14 cellular contexts compared by ENCODE assay signal in genomic region chr15:78063966-78064365, GRCh38. TPM values are rescaled to one million over a fixed set of nuclear protein-coding genes. Genes with fewer than 3 reads are reported as not detected.
DNase-seq lines count a peak whose midpoint lies in the region; ATAC-seq and TF ChIP-seq lines count a peak whose summit lies in the region.
"Had no signal": no experiment of that assay in that cellular context is flagged by ENCODE, and none has a peak within 500 bp of the region (broad histone marks: within the 10 kb centered on the region; RNA-seq: fewer than 3 reads in every experiment).

No MANE protein-coding gene starts in this region.

- intact Hi-C loops in testis (cut with DNase I; ENCODE audit: low total_unique reads), result loop anchor here (2.0 to 10.0 kb wide), 2 partner anchors 39 to 59 kb away; no protein-coding TSS in a partner anchor

- H3K9me3 ChIP-seq in KOPT-K1 (ENCODE audit: insufficient read depth, low read length, poor library complexity, severe bottlenecking) (no peaks in the 10 kb centered on the region), testis (no peaks in the 10 kb centered on the region)

- TF ChIP-seq CTCF in coronary artery (IDR thresholded peaks at IDR 0.05), result no peak
- TF ChIP-seq CTCF in testis (IDR thresholded peaks at IDR 0.05), result no peak

- H3K4me1 ChIP-seq in testis, result peaks cover 84% of the 10 kb centered on the region

- H3K27me3 ChIP-seq in testis, result no peaks in the 10 kb centered on the region

- no peak for ATAC-seq in HG03432 (IDR thresholded peaks at IDR 0.05; ENCODE audit: unreplicated experiment)
- ATAC-seq: WTC11 had no signal

- H3K4me3 ChIP-seq in coronary artery, result peak overlapping the region; percentile 7
- no peak overlapping the region for H3K4me3 ChIP-seq in testis

- 69 to 75% methylated on average over 4 of the region's 4 CpGs for WGBS in testis, 2 donors

- H3K36me3 ChIP-seq in KOPT-K1 (ENCODE audit: insufficient read depth, low read length) (no peaks in the 10 kb centered on the region), testis (ENCODE audit: low read depth, missing control alignments) (no peaks in the 10 kb centered on the region)

- DNase-seq in coronary artery (ENCODE audit: low spot score) (no peak), mesenteric fat pad (ENCODE audit: low spot score) (peak; percentile 24), testis (no peak), NCI-H1930 (lab: John Stamatoyannopoulos, UW) (no peak), glomerular visceral epithelial cell (ENCODE audit: extremely low spot score) (no peak), retina (no peak)
- DNase-seq: hippocampal formation, mesendoderm, NCI-H1694, NCI-H774 had no signal

- H3K27ac ChIP-seq in KOPT-K1 (ENCODE audit: low read depth, low read length, poor library complexity, severe bottlenecking) (peak overlapping the region; percentile 28), coronary artery (peak overlapping the region; percentile 71 to 92), testis (peak overlapping the region; percentile 56 to 81)

- no peak for TF ChIP-seq POLR2A in testis (IDR thresholded peaks at IDR 0.05)

RNA-seq across cellular contexts. Expression of gene TBC1D2B, which starts 13.5 kb away (rescaled TPM):
- 82.0 TPM for total RNA-seq in mesenteric fat pad
- 10 to 100 TPM; 40.6 to 41.5 TPM for total RNA-seq in testis
- polyA plus RNA-seq in testis (ENCODE audit: insufficient read depth, low read depth, low replicate concordance), result 28.9 TPM

RNA-seq across cellular contexts. Expression of gene SH2D7, which starts 28.4 kb away (rescaled TPM):
- total RNA-seq in mesenteric fat pad, result not detected
- total RNA-seq in testis, result 1 to 10 TPM; 1.5 to 2.2 TPM
- 5.0 TPM for polyA plus RNA-seq in testis (ENCODE audit: insufficient read depth, low read depth, low replicate concordance)
- total RNA-seq: posterior vena cava, WTC11 had no signal

Comparison
In these comparisons a context has a peak if more than half of its experiments do, and no peak if none do; other contexts are left out.
1. H3K27ac ChIP-seq: peak in every context shown above with its lines; median percentile 82 in coronary artery; 68 in testis; 28 in KOPT-K1.